ENCODE assay signal across 1 cellular context in the genomic region with DNA sequence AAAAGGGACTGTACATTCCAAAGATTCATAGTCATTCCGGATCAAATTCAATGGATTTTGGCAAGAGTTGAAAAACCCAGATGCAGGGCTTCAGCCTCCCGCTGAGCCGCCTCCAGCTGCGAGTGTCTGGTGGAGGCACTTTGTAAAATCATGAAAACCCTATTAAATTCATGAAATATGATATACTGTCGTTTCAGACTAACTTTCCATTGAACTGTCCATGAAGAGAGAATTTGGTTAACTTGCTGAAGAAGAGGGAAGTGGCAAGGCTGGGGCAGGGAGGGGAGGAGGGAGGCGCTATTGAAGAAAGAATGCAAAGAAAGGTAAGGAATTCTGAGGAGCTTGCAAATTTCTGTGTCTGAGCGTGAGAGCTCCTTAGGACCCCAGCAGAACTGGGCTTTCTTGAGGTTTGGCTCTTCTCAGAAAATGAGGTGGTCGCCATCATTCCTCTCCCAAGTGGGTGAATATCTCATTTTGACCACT.
TF ChIP-seq lines count a peak whose summit lies in the region.

No MANE protein-coding gene starts in this region.

TF ChIP-seq in HEK293, 187 proteins besides CTCF, POLR2A, EP300 and RAD21 (continued from another document and continues in another):
- TF ChIP-seq, protein P1, sequence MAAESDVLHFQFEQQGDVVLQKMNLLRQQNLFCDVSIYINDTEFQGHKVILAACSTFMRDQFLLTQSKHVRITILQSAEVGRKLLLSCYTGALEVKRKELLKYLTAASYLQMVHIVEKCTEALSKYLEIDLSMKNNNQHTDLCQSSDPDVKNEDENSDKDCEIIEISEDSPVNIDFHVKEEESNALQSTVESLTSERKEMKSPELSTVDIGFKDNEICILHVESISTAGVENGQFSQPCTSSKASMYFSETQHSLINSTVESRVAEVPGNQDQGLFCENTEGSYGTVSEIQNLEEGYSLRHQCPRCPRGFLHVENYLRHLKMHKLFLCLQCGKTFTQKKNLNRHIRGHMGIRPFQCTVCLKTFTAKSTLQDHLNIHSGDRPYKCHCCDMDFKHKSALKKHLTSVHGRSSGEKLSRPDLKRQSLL (tag by site-specific recombination; IDR thresholded peaks at IDR 0.05), result no peak
- TF ChIP-seq, protein P2, sequence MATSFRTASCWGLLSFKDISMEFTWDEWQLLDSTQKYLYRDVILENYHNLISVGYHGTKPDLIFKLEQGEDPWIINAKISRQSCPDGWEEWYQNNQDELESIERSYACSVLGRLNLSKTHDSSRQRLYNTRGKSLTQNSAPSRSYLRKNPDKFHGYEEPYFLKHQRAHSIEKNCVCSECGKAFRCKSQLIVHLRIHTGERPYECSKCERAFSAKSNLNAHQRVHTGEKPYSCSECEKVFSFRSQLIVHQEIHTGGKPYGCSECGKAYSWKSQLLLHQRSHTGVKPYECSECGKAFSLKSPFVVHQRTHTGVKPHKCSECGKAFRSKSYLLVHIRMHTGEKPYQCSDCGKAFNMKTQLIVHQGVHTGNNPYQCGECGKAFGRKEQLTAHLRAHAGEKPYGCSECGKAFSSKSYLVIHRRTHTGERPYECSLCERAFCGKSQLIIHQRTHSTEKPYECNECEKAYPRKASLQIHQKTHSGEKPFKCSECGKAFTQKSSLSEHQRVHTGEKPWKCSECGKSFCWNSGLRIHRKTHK (tag by site-specific recombination; IDR thresholded peaks at IDR 0.05), result no peak
- TF ChIP-seq ZNF660 (tag by site-specific recombination; IDR thresholded peaks at IDR 0.05) (peak; percentile 63; the same call in 1 of the 2 replicates), ZNF175 (tag by site-specific recombination; IDR thresholded peaks at IDR 0.05) (no peak), ZNF558 (tag by site-specific recombination; IDR thresholded peaks at IDR 0.05) (peak; percentile 44; the same call in 1 of the 2 replicates), SP7 (tag by site-specific recombination; IDR thresholded peaks at IDR 0.05) (peak; percentile 72), ZNF629 (tag by site-specific recombination; IDR thresholded peaks at IDR 0.05) (peak; percentile 70), ZNF248 (tag by site-specific recombination; IDR thresholded peaks at IDR 0.05) (no peak), GLI2 (tag by site-specific recombination; IDR thresholded peaks at IDR 0.05; ENCODE audit: borderline replicate concordance, low read depth) (peak; percentile 55; the same call in 1 of the 2 replicates), WT1 (tag by site-specific recombination; IDR thresholded peaks at IDR 0.05) (peak; percentile 52; the same call in 1 of the 2 replicates), ZBTB8A (tag by site-specific recombination; IDR thresholded peaks at IDR 0.05) (0 out of 2 replicates have a peak, but pooled peaks have one; percentile 38), FEZF1 (tag by site-specific recombination; IDR thresholded peaks at IDR 0.05) (peak; percentile 92), ZFHX2 (tag by site-specific recombination; conservative IDR thresholded peaks at IDR 0.05) (peak; percentile 50), ZNF776 (tag by site-specific recombination; IDR thresholded peaks at IDR 0.05; ENCODE audit: borderline replicate concordance) (no peak), ZNF169 (tag by site-specific recombination; IDR thresholded peaks at IDR 0.05) (no peak), ZBTB21 (tag by site-specific recombination; IDR thresholded peaks at IDR 0.05) (no peak; the same call in 1 of the 2 replicates), GLI4 (tag by site-specific recombination; IDR thresholded peaks at IDR 0.05) (no peak), TCF7L2 (IDR thresholded peaks at IDR 0.05; ENCODE audit: borderline replicate concordance, low read depth, low read length) (peak; percentile 55; the same call in 1 of the 2 replicates), ZNF544 (tag by site-specific recombination; IDR thresholded peaks at IDR 0.05) (no peak), GLIS1 (tag by site-specific recombination; IDR thresholded peaks at IDR 0.05) (peak; percentile 99), KLF10 (tag by site-specific recombination; IDR thresholded peaks at IDR 0.05) (peak; percentile 96), ZNF354C (tag by site-specific recombination; IDR thresholded peaks at IDR 0.05; ENCODE audit: borderline replicate concordance, low read depth) (no peak), ZNF561 (tag by site-specific recombination; IDR thresholded peaks at IDR 0.05; ENCODE audit: borderline replicate concordance) (peak; percentile 73), SALL2 (tag by site-specific recombination; IDR thresholded peaks at IDR 0.05; ENCODE audit: borderline replicate concordance) (no peak)
- TF ChIP-seq, protein P3, sequence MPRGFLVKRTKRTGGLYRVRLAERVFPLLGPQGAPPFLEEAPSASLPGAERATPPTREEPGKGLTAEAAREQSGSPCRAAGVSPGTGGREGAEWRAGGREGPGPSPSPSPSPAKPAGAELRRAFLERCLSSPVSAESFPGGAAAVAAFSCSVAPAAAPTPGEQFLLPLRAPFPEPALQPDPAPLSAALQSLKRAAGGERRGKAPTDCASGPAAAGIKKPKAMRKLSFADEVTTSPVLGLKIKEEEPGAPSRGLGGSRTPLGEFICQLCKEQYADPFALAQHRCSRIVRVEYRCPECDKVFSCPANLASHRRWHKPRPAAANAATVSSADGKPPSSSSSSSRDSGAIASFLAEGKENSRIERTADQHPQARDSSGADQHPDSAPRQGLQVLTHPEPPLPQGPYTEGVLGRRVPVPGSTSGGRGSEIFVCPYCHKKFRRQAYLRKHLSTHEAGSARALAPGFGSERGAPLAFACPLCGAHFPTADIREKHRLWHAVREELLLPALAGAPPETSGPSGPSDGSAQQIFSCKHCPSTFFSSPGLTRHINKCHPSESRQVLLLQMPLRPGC (tag by site-specific recombination; IDR thresholded peaks at IDR 0.05), result no peak
- TF ChIP-seq, protein P4, sequence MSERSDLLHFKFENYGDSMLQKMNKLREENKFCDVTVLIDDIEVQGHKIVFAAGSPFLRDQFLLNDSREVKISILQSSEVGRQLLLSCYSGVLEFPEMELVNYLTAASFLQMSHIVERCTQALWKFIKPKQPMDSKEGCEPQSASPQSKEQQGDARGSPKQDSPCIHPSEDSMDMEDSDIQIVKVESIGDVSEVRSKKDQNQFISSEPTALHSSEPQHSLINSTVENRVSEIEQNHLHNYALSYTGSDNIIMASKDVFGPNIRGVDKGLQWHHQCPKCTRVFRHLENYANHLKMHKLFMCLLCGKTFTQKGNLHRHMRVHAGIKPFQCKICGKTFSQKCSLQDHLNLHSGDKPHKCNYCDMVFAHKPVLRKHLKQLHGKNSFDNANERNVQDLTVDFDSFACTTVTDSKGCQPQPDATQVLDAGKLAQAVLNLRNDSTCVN (tag by site-specific recombination; optimal IDR thresholded peaks at IDR 0.05), result no peak
- TF ChIP-seq, protein P5, sequence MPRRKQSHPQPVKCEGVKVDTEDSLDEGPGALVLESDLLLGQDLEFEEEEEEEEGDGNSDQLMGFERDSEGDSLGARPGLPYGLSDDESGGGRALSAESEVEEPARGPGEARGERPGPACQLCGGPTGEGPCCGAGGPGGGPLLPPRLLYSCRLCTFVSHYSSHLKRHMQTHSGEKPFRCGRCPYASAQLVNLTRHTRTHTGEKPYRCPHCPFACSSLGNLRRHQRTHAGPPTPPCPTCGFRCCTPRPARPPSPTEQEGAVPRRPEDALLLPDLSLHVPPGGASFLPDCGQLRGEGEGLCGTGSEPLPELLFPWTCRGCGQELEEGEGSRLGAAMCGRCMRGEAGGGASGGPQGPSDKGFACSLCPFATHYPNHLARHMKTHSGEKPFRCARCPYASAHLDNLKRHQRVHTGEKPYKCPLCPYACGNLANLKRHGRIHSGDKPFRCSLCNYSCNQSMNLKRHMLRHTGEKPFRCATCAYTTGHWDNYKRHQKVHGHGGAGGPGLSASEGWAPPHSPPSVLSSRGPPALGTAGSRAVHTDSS (tag by site-specific recombination; IDR thresholded peaks at IDR 0.05), result peak; percentile 55; the same call in 1 of the 2 replicates
- TF ChIP-seq, protein P6, sequence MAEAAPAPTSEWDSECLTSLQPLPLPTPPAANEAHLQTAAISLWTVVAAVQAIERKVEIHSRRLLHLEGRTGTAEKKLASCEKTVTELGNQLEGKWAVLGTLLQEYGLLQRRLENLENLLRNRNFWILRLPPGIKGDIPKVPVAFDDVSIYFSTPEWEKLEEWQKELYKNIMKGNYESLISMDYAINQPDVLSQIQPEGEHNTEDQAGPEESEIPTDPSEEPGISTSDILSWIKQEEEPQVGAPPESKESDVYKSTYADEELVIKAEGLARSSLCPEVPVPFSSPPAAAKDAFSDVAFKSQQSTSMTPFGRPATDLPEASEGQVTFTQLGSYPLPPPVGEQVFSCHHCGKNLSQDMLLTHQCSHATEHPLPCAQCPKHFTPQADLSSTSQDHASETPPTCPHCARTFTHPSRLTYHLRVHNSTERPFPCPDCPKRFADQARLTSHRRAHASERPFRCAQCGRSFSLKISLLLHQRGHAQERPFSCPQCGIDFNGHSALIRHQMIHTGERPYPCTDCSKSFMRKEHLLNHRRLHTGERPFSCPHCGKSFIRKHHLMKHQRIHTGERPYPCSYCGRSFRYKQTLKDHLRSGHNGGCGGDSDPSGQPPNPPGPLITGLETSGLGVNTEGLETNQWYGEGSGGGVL (tag by site-specific recombination; IDR thresholded peaks at IDR 0.05), result peak; percentile 75
- TF ChIP-seq, protein P7, sequence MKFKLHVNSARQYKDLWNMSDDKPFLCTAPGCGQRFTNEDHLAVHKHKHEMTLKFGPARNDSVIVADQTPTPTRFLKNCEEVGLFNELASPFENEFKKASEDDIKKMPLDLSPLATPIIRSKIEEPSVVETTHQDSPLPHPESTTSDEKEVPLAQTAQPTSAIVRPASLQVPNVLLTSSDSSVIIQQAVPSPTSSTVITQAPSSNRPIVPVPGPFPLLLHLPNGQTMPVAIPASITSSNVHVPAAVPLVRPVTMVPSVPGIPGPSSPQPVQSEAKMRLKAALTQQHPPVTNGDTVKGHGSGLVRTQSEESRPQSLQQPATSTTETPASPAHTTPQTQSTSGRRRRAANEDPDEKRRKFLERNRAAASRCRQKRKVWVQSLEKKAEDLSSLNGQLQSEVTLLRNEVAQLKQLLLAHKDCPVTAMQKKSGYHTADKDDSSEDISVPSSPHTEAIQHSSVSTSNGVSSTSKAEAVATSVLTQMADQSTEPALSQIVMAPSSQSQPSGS (tag by site-specific recombination; IDR thresholded peaks at IDR 0.05; ENCODE audit: low read depth), result no peak
- TF ChIP-seq, protein P8, sequence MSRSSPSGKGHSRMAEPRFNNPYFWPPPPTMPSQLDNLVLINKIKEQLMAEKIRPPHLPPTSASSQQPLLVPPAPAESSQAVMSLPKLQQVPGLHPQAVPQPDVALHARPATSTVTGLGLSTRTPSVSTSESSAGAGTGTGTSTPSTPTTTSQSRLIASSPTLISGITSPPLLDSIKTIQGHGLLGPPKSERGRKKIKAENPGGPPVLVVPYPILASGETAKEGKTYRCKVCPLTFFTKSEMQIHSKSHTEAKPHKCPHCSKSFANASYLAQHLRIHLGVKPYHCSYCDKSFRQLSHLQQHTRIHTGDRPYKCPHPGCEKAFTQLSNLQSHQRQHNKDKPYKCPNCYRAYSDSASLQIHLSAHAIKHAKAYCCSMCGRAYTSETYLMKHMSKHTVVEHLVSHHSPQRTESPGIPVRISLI (tag by site-specific recombination; IDR thresholded peaks at IDR 0.05), result no peak
- TF ChIP-seq, protein P9, sequence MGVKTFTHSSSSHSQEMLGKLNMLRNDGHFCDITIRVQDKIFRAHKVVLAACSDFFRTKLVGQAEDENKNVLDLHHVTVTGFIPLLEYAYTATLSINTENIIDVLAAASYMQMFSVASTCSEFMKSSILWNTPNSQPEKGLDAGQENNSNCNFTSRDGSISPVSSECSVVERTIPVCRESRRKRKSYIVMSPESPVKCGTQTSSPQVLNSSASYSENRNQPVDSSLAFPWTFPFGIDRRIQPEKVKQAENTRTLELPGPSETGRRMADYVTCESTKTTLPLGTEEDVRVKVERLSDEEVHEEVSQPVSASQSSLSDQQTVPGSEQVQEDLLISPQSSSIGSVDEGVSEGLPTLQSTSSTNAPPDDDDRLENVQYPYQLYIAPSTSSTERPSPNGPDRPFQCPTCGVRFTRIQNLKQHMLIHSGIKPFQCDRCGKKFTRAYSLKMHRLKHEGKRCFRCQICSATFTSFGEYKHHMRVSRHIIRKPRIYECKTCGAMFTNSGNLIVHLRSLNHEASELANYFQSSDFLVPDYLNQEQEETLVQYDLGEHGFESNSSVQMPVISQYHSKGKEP (tag by site-specific recombination; IDR thresholded peaks at IDR 0.05), result peak; percentile 88
- TF ChIP-seq, protein P10, sequence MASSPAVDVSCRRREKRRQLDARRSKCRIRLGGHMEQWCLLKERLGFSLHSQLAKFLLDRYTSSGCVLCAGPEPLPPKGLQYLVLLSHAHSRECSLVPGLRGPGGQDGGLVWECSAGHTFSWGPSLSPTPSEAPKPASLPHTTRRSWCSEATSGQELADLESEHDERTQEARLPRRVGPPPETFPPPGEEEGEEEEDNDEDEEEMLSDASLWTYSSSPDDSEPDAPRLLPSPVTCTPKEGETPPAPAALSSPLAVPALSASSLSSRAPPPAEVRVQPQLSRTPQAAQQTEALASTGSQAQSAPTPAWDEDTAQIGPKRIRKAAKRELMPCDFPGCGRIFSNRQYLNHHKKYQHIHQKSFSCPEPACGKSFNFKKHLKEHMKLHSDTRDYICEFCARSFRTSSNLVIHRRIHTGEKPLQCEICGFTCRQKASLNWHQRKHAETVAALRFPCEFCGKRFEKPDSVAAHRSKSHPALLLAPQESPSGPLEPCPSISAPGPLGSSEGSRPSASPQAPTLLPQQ (tag by site-specific recombination; IDR thresholded peaks at IDR 0.05), result peak; percentile 47; the same call in 1 of the 2 replicates
